ENCODE assay signal across 9 cellular contexts in the genomic region with DNA sequence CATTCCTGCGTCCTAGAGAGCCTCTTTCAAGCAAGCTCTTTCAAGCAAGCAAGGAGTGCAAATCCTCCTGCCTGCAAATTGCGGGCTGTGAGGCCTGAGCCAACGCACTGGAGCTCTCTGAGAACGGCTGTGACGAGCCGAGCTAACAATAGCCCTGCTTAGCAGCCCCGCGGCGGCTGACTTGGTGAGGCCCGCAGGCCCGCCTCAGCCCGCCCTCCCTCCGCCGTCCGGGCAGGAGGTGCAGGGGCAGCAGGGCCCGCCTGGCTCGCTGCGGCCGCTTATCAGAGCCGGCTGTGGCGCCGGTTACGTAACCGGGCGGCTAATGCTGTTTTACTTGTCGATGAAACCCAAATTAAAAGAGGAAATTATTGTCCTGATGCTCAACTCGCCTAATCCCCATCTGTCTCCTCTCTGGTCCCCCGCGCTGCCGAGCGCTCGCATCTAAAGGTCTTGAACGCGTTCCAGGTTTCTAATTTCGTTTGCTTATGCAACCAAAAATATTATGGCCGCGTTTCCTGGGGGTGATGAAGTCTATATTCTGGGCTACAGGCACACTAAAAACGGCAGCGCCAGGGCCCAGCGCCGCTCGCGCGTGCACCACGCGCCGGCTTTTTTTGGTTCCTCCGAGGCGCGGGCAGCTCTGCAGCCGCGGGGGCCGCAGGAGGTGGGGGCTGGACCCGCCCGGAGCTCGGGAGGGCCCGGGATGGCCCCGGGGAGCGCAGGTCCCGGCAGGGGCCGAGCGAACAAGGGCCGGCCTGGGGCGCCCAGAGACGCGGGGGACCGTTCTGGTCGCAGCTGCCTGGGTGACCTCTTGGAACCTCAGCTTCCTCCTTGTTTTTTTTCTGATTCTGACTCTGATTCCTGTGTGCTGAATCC.
DNase-seq lines count a peak whose midpoint lies in the region; ATAC-seq and TF ChIP-seq lines count a peak whose summit lies in the region.
"Had no signal": no experiment of that assay in that cellular context is flagged by ENCODE, and none has a peak within 500 bp of the region (broad histone marks: within the 10 kb centered on the region; RNA-seq: fewer than 3 reads in every experiment).

No MANE protein-coding gene starts in this region.

- H3K36me3 ChIP-seq in smooth muscle cell (ENCODE audit: low read depth): no peaks in the 10 kb centered on the region

- peak overlapping the region; percentile 81 for H3K9ac ChIP-seq in smooth muscle cell (ENCODE audit: low read depth)

- peak overlapping the region; percentile 52 for H3K4me3 ChIP-seq in smooth muscle cell
- H3K4me3 ChIP-seq: SK-N-MC had no signal

- H3K9me3 ChIP-seq in smooth muscle cell (replicated peaks; ENCODE audit: low read depth): no peaks in the 10 kb centered on the region

- peaks cover 6% of the 10 kb centered on the region for H3F3A ChIP-seq in smooth muscle cell (ENCODE audit: low read depth)

- H3K79me2 ChIP-seq in smooth muscle cell (ENCODE audit: low read depth): no peaks in the 10 kb centered on the region

- TF ChIP-seq CTCF in smooth muscle cell (IDR thresholded peaks at IDR 0.05; ENCODE audit: borderline replicate concordance, insufficient read depth, poor library complexity, severe bottlenecking): no peak

- no peaks in the 10 kb centered on the region for H4K20me1 ChIP-seq in smooth muscle cell (ENCODE audit: low read depth)

- H3K4me2 ChIP-seq in smooth muscle cell: peak overlapping the region; percentile 86

- no peaks in the 10 kb centered on the region for H3K27me3 ChIP-seq in smooth muscle cell (ENCODE audit: low read depth)

- DNase-seq in DMS153 treated with DMSO at 0.1 percent for 48 hours (lab: John Stamatoyannopoulos, UW; ENCODE audit: unreplicated experiment) (peak; percentile 52), NCI-H345 (lab: John Stamatoyannopoulos, UW) (peak; percentile 83), dedifferentiated amniotic fluid mesenchymal stem cell (ENCODE audit: extremely low spot score) (peak; percentile 75), kidney tubule cell (ENCODE audit: low spot score) (peak; percentile 65), smooth muscle cell (lab: John Stamatoyannopoulos, UW; ENCODE audit: unreplicated experiment) (peak; percentile 49)
- peak in 3 of 4 experiments; percentile 13 to 20 (median 17) for DNase-seq in activated CD4-positive, CD25-positive, alpha-beta regulatory T cell (lab: John Stamatoyannopoulos, UW)

- peak; percentile 59 for ATAC-seq in HG02759 (IDR thresholded peaks at IDR 0.05; ENCODE audit: unreplicated experiment)
- no peak for ATAC-seq in GM19324 (IDR thresholded peaks at IDR 0.05; ENCODE audit: low FRiP score, unreplicated experiment)

- H2AFZ ChIP-seq in smooth muscle cell (ENCODE audit: low read depth): peak overlapping the region; percentile 78

- peak overlapping the region; percentile 91 for H3K27ac ChIP-seq in smooth muscle cell (ENCODE audit: low read depth)
- H3K27ac ChIP-seq: SK-N-MC had no signal

- WGBS in smooth muscle cell (ENCODE audit: low lambda C conversion rate): 3% methylated on average over 67 of the region's 68 CpGs

- H3K4me1 ChIP-seq in smooth muscle cell (ENCODE audit: low read depth): peaks cover 16% of the 10 kb centered on the region

Comparison
In these comparisons a context has a peak if more than half of its experiments do, and no peak if none do; other contexts are left out.
1. DNase-seq: peak in every context shown above with its lines; median percentile 83 in NCI-H345; 75 in dedifferentiated amniotic fluid mesenchymal stem cell; 65 in kidney tubule cell; 52 in DMS153 treated with DMSO at 0.1 percent for 48 hours; 49 in smooth muscle cell; 17 in activated CD4-positive, CD25-positive, alpha-beta regulatory T cell.